In the genomic region with DNA sequence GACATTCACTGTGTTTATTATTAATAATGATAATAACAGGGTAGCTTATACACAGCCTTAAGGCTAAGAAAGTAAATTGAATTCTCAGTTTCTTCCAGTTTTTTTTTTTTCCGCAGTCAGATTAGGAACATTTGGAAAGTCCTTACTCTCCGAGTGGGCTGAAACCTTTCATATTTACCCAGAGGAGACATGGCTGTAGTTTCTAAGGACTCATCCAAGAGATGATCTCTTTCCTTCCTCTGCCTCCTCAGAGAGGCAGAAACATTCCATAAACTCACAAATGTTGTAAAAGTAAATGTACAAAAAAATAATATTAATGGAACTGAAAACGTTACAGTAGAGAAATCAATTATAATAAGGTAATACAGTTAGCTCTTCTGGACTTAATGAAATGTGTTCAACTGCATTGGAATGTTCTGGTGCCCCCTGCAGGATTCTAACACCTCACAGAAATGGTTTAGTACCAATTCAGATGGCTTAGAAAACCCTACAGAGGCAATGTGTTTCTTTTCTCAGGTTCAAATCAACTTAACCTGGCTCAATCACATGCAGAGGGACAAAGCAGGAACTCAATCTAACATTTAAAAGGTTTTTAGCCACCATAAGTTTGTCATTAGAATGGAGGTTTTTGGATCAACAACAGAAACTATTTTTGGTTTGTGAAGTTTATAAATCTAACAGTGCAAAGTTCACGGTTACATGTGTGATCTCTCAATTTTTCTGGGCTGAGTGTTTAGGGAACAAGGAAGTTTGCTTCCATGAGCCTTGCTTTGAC, we compare ENCODE assay signal across 8 cellular contexts.
DNase-seq lines count a peak whose midpoint lies in the region; ATAC-seq and TF ChIP-seq lines count a peak whose summit lies in the region.

No MANE protein-coding gene starts in this region.

- TF ChIP-seq CTCF in Caco-2 (IDR thresholded peaks at IDR 0.05; ENCODE audit: insufficient read depth in 1 of 2, low read depth in 1 of 2, low read length in 1 of 2, severe bottlenecking in 1 of 2, unreplicated experiment in 1 of 2) = peak; percentile 54 to 74
- TF ChIP-seq CTCF in OCI-LY1 (IDR thresholded peaks at IDR 0.05; ENCODE audit: low read length) = peak; percentile 87

- no TSS peak for BruUV-seq in Caco-2 (replicated peaks; lab: Mats Ljungman, UMichigan)

- H3K36me3 ChIP-seq in Caco-2 (ENCODE audit: control insufficient read depth, insufficient read depth, low read length) = no peaks in the 10 kb centered on the region
- H3K36me3 ChIP-seq in OCI-LY1 (ENCODE audit: insufficient read depth, low read length) = no peaks in the 10 kb centered on the region

- ATAC-seq in GM19328 (IDR thresholded peaks at IDR 0.05; ENCODE audit: unreplicated experiment) (peak; percentile 75), HG03469 (IDR thresholded peaks at IDR 0.05; ENCODE audit: unreplicated experiment) (peak; percentile 60)

- CTCF ChIA-PET in Caco-2 (lab: Charles Lee) = interaction anchor here (0.6 to 1.6 kb wide), 3 partner anchors 12 to 448 kb away, joined by 3 to 5 read pairs (median 4); no protein-coding TSS in a partner anchor

- no peaks in the 10 kb centered on the region for H3K9me3 Mint-ChIP-seq in Caco-2 (ENCODE audit: unreplicated experiment)

- no peak overlapping the region for H3K4me3 Mint-ChIP-seq in Caco-2 (ENCODE audit: unreplicated experiment)

- H3F3A ChIP-seq in OCI-LY1 (ENCODE audit: insufficient read depth, low read length) = no peaks in the 10 kb centered on the region

- H3K27me3 Mint-ChIP-seq in Caco-2 (ENCODE audit: insufficient read depth, unreplicated experiment) = no peaks in the 10 kb centered on the region

- intact Hi-C loops in Caco-2 (cut with micrococcal nuclease; ENCODE audit: unreplicated experiment) = loop anchor here (1.0 kb wide), 1 partner anchor 528 kb away; no protein-coding TSS in a partner anchor
- intact Hi-C loops in posterior vena cava (cut with DNase I) = no loop called here

- H3K27me3 ChIP-seq in Caco-2 (replicated peaks; ENCODE audit: control insufficient read depth, insufficient read depth, low read length) (no peaks in the 10 kb centered on the region), OCI-LY1 (ENCODE audit: insufficient read depth, low read length) (no peaks in the 10 kb centered on the region)

- H3K79me2 ChIP-seq in OCI-LY1 (ENCODE audit: insufficient read depth, low read length) = no peaks in the 10 kb centered on the region

- no peaks in the 10 kb centered on the region for H3K9me2 ChIP-seq in OCI-LY1 (ENCODE audit: low read depth, low read length)

- H3K4me3 ChIP-seq in Caco-2 (ENCODE audit: low read depth, low read length) = no peak overlapping the region
- no peak overlapping the region for H3K4me3 ChIP-seq in OCI-LY1 (ENCODE audit: low read depth, low read length, poor library complexity, severe bottlenecking)

- H2AFZ ChIP-seq in OCI-LY1 (ENCODE audit: low read length) = peak overlapping the region; percentile 85

- no peak overlapping the region for H3K27ac Mint-ChIP-seq in Caco-2 (ENCODE audit: unreplicated experiment)

- H3K9ac ChIP-seq in OCI-LY1 (ENCODE audit: low read length) = peak overlapping the region; percentile 32; the same call in 1 of the 2 replicates

- POLR2A ChIA-PET in Caco-2 (lab: Charles Lee) = no interaction called here

- H3K4me1 ChIP-seq in Caco-2 (0 out of 2 replicates have a peak, but pooled peaks cover 6% of the 10 kb centered on the region), OCI-LY1 (ENCODE audit: insufficient read depth, low read length, severe bottlenecking) (peaks cover 29% of the 10 kb centered on the region)

- no peaks in the 10 kb centered on the region for H3K36me3 Mint-ChIP-seq in Caco-2 (ENCODE audit: insufficient read depth, unreplicated experiment)

- DNase-seq in Caco-2 = peak in 1 of 2 experiments; percentile 59
- DNase-seq in activated T-helper 1 cell treated with anti-CD3 and anti-CD28 coated beads, Interleukin-2, amount 50 U/mL, for 16 hours (ENCODE audit: low read depth in 1 of 2, low spot score in 1 of 2) = peak; percentile 22 to 25
- peak; percentile 32 for DNase-seq in foreskin melanocyte
- peak; percentile 11 for DNase-seq in pulmonary artery endothelial cell (ENCODE audit: low read depth, low spot score)
- no peak for DNase-seq in posterior vena cava (ENCODE audit: low spot score)

- H3K9me3 ChIP-seq in Caco-2 (no peaks in the 10 kb centered on the region), OCI-LY1 (ENCODE audit: low read length) (no peaks in the 10 kb centered on the region)

- H4K20me1 ChIP-seq in OCI-LY1 (ENCODE audit: insufficient read depth, low read length) = no peaks in the 10 kb centered on the region

- peak overlapping the region; percentile 15 for H3K27ac ChIP-seq in OCI-LY1 (ENCODE audit: low read depth, low read length, poor library complexity, severe bottlenecking)

- peak overlapping the region; percentile 12; the same call in 1 of the 2 replicates for H3K4me2 ChIP-seq in OCI-LY1 (ENCODE audit: low read length)

- no peaks in the 10 kb centered on the region for H3K4me1 Mint-ChIP-seq in Caco-2 (ENCODE audit: low read depth, unreplicated experiment)
